ENCODE assay signal across 22 cellular contexts in genomic region chr18:21550510-21550970, GRCh38.
"Had no signal": no experiment of that assay in that cellular context is flagged by ENCODE, and none has a peak within 500 bp of the region (broad histone marks: within the 10 kb centered on the region; RNA-seq: fewer than 3 reads in every experiment).

No MANE protein-coding gene starts in this region.

- DNase-seq: central memory CD4-positive, alpha-beta T cell; cortex of kidney; dorsolateral prefrontal cortex; effector CD8-positive, alpha-beta T cell; gastrocnemius medialis; heart right ventricle; islet precursor cell; left ventricle myocardium inferior; naive thymus-derived CD8-positive, alpha-beta T cell; occipital lobe; psoas muscle; retina; stimulated activated CD4-positive, alpha-beta T cell treated with anti-CD3 and anti-CD28 coated beads, Interleukin-2, amount 100 ng/mL, for 24 hours; stimulated activated CD4-positive, alpha-beta T cell treated with anti-CD3 and anti-CD28 coated beads, Interleukin-4, amount 100 ng/mL, for 4 hours; stimulated activated naive B cell treated with anti-CD40 and anti-IgM and Interleukin-4, amounts not matched to agents 10 μg/mL and 1 μg/mL and 100 μg/mL, for 72 hours; stimulated activated naive CD8-positive, alpha-beta T cell treated with anti-CD3 and anti-CD28 coated beads, Interleukin-15, amount 100 ng/mL, for 72 hours; testis had no signal

- H3K27me3 Mint-ChIP-seq: naive thymus-derived CD8-positive, alpha-beta T cell; stimulated activated naive B cell treated with anti-CD40 and anti-IgM and Interleukin-4, amounts not matched to agents 10 μg/mL and 1 μg/mL and 100 μg/mL, for 72 hours; stimulated activated naive CD8-positive, alpha-beta T cell treated with anti-CD3 and anti-CD28 coated beads, Interleukin-15, amount 100 ng/mL, for 72 hours had no signal

- H3K27ac ChIP-seq: dorsolateral prefrontal cortex, epithelial cell of prostate, esophagus muscularis mucosa, gastrocnemius medialis, heart right ventricle, left ventricle myocardium inferior, parathyroid adenoma, psoas muscle, testis, tibial nerve had no signal

- H3K9me3 ChIP-seq: esophagus muscularis mucosa, gastrocnemius medialis, heart right ventricle, left ventricle myocardium inferior, psoas muscle, testis, tibial nerve had no signal

- H3K4me3 Mint-ChIP-seq: naive thymus-derived CD8-positive, alpha-beta T cell; stimulated activated naive B cell treated with anti-CD40 and anti-IgM and Interleukin-4, amounts not matched to agents 10 μg/mL and 1 μg/mL and 100 μg/mL, for 72 hours; stimulated activated naive CD8-positive, alpha-beta T cell treated with anti-CD3 and anti-CD28 coated beads, Interleukin-15, amount 100 ng/mL, for 72 hours had no signal

- H3K9me3 Mint-ChIP-seq: naive thymus-derived CD8-positive, alpha-beta T cell had no signal

- ATAC-seq: gastrocnemius medialis; naive thymus-derived CD8-positive, alpha-beta T cell; psoas muscle; sciatic nerve; stimulated activated naive B cell treated with anti-CD40 and anti-IgM and Interleukin-4, amounts not matched to agents 10 μg/mL and 1 μg/mL and 100 μg/mL, for 72 hours; stimulated activated naive CD8-positive, alpha-beta T cell treated with anti-CD3 and anti-CD28 coated beads, Interleukin-15, amount 100 ng/mL, for 72 hours had no signal

- H3K4me1 ChIP-seq: esophagus muscularis mucosa, gastrocnemius medialis, heart right ventricle, parathyroid adenoma, psoas muscle, testis, tibial nerve had no signal

- H3K4me3 ChIP-seq: dorsolateral prefrontal cortex, esophagus muscularis mucosa, gastrocnemius medialis, heart right ventricle, left ventricle myocardium inferior, psoas muscle, testis, tibial nerve had no signal

- H3K27me3 ChIP-seq: dorsolateral prefrontal cortex, esophagus muscularis mucosa, gastrocnemius medialis, heart right ventricle, testis, tibial nerve had no signal

- H3K27ac Mint-ChIP-seq: stimulated activated naive B cell treated with anti-CD40 and anti-IgM and Interleukin-4, amounts not matched to agents 10 μg/mL and 1 μg/mL and 100 μg/mL, for 72 hours; stimulated activated naive CD8-positive, alpha-beta T cell treated with anti-CD3 and anti-CD28 coated beads, Interleukin-15, amount 100 ng/mL, for 72 hours had no signal
